Comparison of ENCODE assay signal across 27 cellular contexts in genomic region chr10:93962973-93963372, GRCh38. TPM values are rescaled to one million over a fixed set of nuclear protein-coding genes. Genes with fewer than 3 reads are reported as not detected.
"Had no signal": no experiment of that assay in that cellular context is flagged by ENCODE, and none has a peak within 500 bp of the region (broad histone marks: within the 10 kb centered on the region; RNA-seq: fewer than 3 reads in every experiment).

No MANE protein-coding gene starts in this region.

- H3K9me3 Mint-ChIP-seq: activated naive CD8-positive, alpha-beta T cell treated with anti-CD3 and anti-CD28 coated beads, Interleukin-2, amount 50 U/mL, for 24 hours; activated T-helper 2 cell treated with anti-CD3 and anti-CD28 coated beads, Interferon-gamma antibody, Interleukin-2, Interleukin-4, amounts not matched to agents 10 μg/mL and 5 μg/mL and 100 μg/mL, durations not matched to agents 14 hours and 24 hours and 36 hours; nephron; stimulated activated naive CD8-positive, alpha-beta T cell treated with anti-CD3 and anti-CD28 coated beads, Interleukin-15, amount 100 ng/mL, for 72 hours; WTC11 had no signal

- H3K27me3 ChIP-seq: breast epithelium, colonic mucosa, left lung, neutrophil, ovary, spleen, tibial artery had no signal

- H3K4me3 ChIP-seq: breast epithelium, colonic mucosa, left lung, ovary, spleen, tibial artery had no signal

- H3K27me3 Mint-ChIP-seq: activated CD8-positive, alpha-beta memory T cell treated with anti-CD3 and anti-CD28 coated beads, Interleukin-2, amount 10 ng/mL, durations not matched to agents 7 days and 5 days; activated naive CD4-positive, alpha-beta T cell treated with anti-CD3 and anti-CD28 coated beads, Interleukin-2, amount 50 U/mL, for 24 hours; activated naive CD8-positive, alpha-beta T cell treated with anti-CD3 and anti-CD28 coated beads, Interleukin-2, amount 50 U/mL, for 24 hours; progenitor cell of endocrine pancreas; stimulated activated naive CD8-positive, alpha-beta T cell treated with anti-CD3 and anti-CD28 coated beads, Interleukin-15, amount 100 ng/mL, for 72 hours had no signal

- H3K36me3 ChIP-seq: breast epithelium, colonic mucosa, left lung, neutrophil, ovary, spleen, tibial artery had no signal

- DNase-seq: activated CD4-positive, alpha-beta T cell treated with anti-CD3 and anti-CD28 coated beads for 1 hour; activated CD8-positive, alpha-beta memory T cell treated with anti-CD3 and anti-CD28 coated beads, Interleukin-2, amount 10 ng/mL, durations not matched to agents 7 days and 5 days; activated CD8-positive, alpha-beta T cell treated with anti-CD3 and anti-CD28 coated beads, Interleukin-2, amount 10 ng/mL, durations not matched to agents 7 days and 5 days; activated naive CD8-positive, alpha-beta T cell treated with anti-CD3 and anti-CD28 coated beads, Interleukin-2, amount 50 U/mL, for 24 hours; activated T-cell treated with anti-CD3 and anti-CD28 coated beads, Interleukin-2, amount 50 U/mL, for 48 hours; cerebellar nuclear complex; colonic mucosa; effector CD8-positive, alpha-beta T cell; glutamatergic neuron; left lung; mammary epithelial cell; ovary; retina; spleen; stimulated activated naive CD8-positive, alpha-beta T cell treated with anti-CD3 and anti-CD28 coated beads, Interleukin-15, amount 100 ng/mL, for 72 hours; substantia nigra; T-helper 2 cell; tibial artery had no signal

- H3K4me1 ChIP-seq: breast epithelium, colonic mucosa, left lung, spleen, tibial artery had no signal

- H3K27ac Mint-ChIP-seq: activated CD8-positive, alpha-beta memory T cell treated with anti-CD3 and anti-CD28 coated beads, Interleukin-2, amount 10 ng/mL, durations not matched to agents 7 days and 5 days; activated CD8-positive, alpha-beta T cell treated with anti-CD3 and anti-CD28 coated beads, Interleukin-2, amount 10 ng/mL, durations not matched to agents 7 days and 5 days; activated naive CD4-positive, alpha-beta T cell treated with anti-CD3 and anti-CD28 coated beads, Interleukin-2, amount 50 U/mL, for 24 hours; activated naive CD8-positive, alpha-beta T cell treated with anti-CD3 and anti-CD28 coated beads, Interleukin-2, amount 50 U/mL, for 24 hours; activated T-helper 2 cell treated with anti-CD3 and anti-CD28 coated beads, Interferon-gamma antibody, Interleukin-2, Interleukin-4, amounts not matched to agents 10 μg/mL and 5 μg/mL and 100 μg/mL, durations not matched to agents 14 hours and 24 hours and 36 hours; nephron; progenitor cell of endocrine pancreas; stimulated activated naive CD8-positive, alpha-beta T cell treated with anti-CD3 and anti-CD28 coated beads, Interleukin-15, amount 100 ng/mL, for 72 hours; WTC11 had no signal

- ATAC-seq: activated CD8-positive, alpha-beta memory T cell treated with anti-CD3 and anti-CD28 coated beads, Interleukin-2, amount 10 ng/mL, durations not matched to agents 7 days and 5 days; activated CD8-positive, alpha-beta T cell treated with anti-CD3 and anti-CD28 coated beads, Interleukin-2, amount 10 ng/mL, durations not matched to agents 7 days and 5 days; activated naive CD8-positive, alpha-beta T cell treated with anti-CD3 and anti-CD28 coated beads, Interleukin-2, amount 50 U/mL, for 24 hours; left lung; SK-N-SH treated with all-trans-retinoic acid at 6 μM for 48 hours; stimulated activated naive CD8-positive, alpha-beta T cell treated with anti-CD3 and anti-CD28 coated beads, Interleukin-15, amount 100 ng/mL, for 72 hours; WTC11 had no signal

- H3K4me3 Mint-ChIP-seq: activated CD8-positive, alpha-beta memory T cell treated with anti-CD3 and anti-CD28 coated beads, Interleukin-2, amount 10 ng/mL, durations not matched to agents 7 days and 5 days; activated CD8-positive, alpha-beta T cell treated with anti-CD3 and anti-CD28 coated beads, Interleukin-2, amount 10 ng/mL, durations not matched to agents 7 days and 5 days; activated naive CD4-positive, alpha-beta T cell treated with anti-CD3 and anti-CD28 coated beads, Interleukin-2, amount 50 U/mL, for 24 hours; activated naive CD8-positive, alpha-beta T cell treated with anti-CD3 and anti-CD28 coated beads, Interleukin-2, amount 50 U/mL, for 24 hours; nephron; stimulated activated naive CD8-positive, alpha-beta T cell treated with anti-CD3 and anti-CD28 coated beads, Interleukin-15, amount 100 ng/mL, for 72 hours; WTC11 had no signal

- H3K4me1 Mint-ChIP-seq: activated CD8-positive, alpha-beta memory T cell treated with anti-CD3 and anti-CD28 coated beads, Interleukin-2, amount 10 ng/mL, durations not matched to agents 7 days and 5 days; activated naive CD4-positive, alpha-beta T cell treated with anti-CD3 and anti-CD28 coated beads, Interleukin-2, amount 50 U/mL, for 24 hours; activated naive CD8-positive, alpha-beta T cell treated with anti-CD3 and anti-CD28 coated beads, Interleukin-2, amount 50 U/mL, for 24 hours; nephron; stimulated activated naive CD8-positive, alpha-beta T cell treated with anti-CD3 and anti-CD28 coated beads, Interleukin-15, amount 100 ng/mL, for 72 hours; WTC11 had no signal

- H3K27ac ChIP-seq: breast epithelium, colonic mucosa, epithelial cell of prostate, left lung, neutrophil, ovary, spleen, tibial artery had no signal

- H3K9me3 ChIP-seq: breast epithelium, colonic mucosa, left lung, neutrophil, ovary, spleen, tibial artery had no signal

- H3K36me3 Mint-ChIP-seq: activated CD8-positive, alpha-beta memory T cell treated with anti-CD3 and anti-CD28 coated beads, Interleukin-2, amount 10 ng/mL, durations not matched to agents 7 days and 5 days; WTC11 had no signal

RNA-seq across cellular contexts. Expression of gene PLCE1, which starts 30.8 kb away (rescaled TPM):
- total RNA-seq: activated CD8-positive, alpha-beta T cell treated with anti-CD3 and anti-CD28 coated beads, Interleukin-2, amount 10 ng/mL, durations not matched to agents 7 days and 5 days had no signal
